In the genomic region with DNA sequence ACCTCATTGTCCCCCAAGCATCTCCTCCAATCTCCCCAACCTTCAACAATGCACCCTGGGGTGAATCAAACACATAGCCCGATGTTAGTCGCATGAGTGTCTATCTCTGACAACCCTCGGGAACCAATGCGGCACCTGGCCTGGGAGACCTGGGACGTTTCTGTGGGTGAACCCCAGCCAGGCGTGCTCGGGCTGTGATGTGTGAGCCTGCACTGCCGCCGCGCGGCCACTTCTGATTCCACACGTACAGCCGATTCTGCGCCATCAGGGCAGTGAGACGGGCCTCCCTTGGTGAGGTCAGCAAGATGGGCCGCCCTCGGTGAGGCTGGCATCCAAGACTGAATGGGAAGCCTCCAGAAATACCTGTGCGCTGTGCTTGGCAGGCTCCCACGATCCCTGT, we compare ENCODE assay signal across 19 cellular contexts. TPM values are rescaled to one million over a fixed set of nuclear protein-coding genes. Genes with fewer than 3 reads are reported as not detected.
DNase-seq lines count a peak whose midpoint lies in the region; ATAC-seq and TF ChIP-seq lines count a peak whose summit lies in the region.
"Had no signal": no experiment of that assay in that cellular context is flagged by ENCODE, and none has a peak within 500 bp of the region (broad histone marks: within the 10 kb centered on the region; RNA-seq: fewer than 3 reads in every experiment).

No MANE protein-coding gene starts in this region.

- POLR2A ChIA-PET in activated CD4-positive, alpha-beta T cell treated with anti-CD3 and anti-CD28 coated beads for 36 hours (lab: Charles Lee): no interaction called here
- POLR2A ChIA-PET in IMR-90 (lab: Charles Lee; ENCODE audit: unreplicated experiment): no interaction called here

- no peak overlapping the region for H3K27ac Mint-ChIP-seq in activated CD4-positive, alpha-beta T cell treated with anti-CD3 and anti-CD28 coated beads for 36 hours
- H3K27ac Mint-ChIP-seq in activated CD4-positive, alpha-beta T cell treated with anti-CD3 and anti-CD28 coated beads, Interleukin-2, amount 10 ng/mL, durations not matched to agents 24 days and 14 days: no peak overlapping the region
- H3K27ac Mint-ChIP-seq in central memory CD8-positive, alpha-beta T cell (ENCODE audit: low read depth): no peak overlapping the region
- H3K27ac Mint-ChIP-seq in natural killer cell treated with Interleukin-12 subunit alpha and Interleukin-12 subunit beta and Interleukin-15 and Interleukin-18, amount 100 ng/mL, for 72 hours: no peak overlapping the region
- H3K27ac Mint-ChIP-seq: activated naive CD4-positive, alpha-beta T cell treated with anti-CD3 and anti-CD28 coated beads for 36 hours had no signal

- no peaks in the 10 kb centered on the region for H3K27me3 Mint-ChIP-seq in activated CD4-positive, alpha-beta T cell treated with anti-CD3 and anti-CD28 coated beads for 36 hours
- H3K27me3 Mint-ChIP-seq in activated CD4-positive, alpha-beta T cell treated with anti-CD3 and anti-CD28 coated beads, Interleukin-2, amount 10 ng/mL, durations not matched to agents 24 days and 14 days: no peaks in the 10 kb centered on the region
- no peaks in the 10 kb centered on the region for H3K27me3 Mint-ChIP-seq in central memory CD8-positive, alpha-beta T cell
- no peaks in the 10 kb centered on the region for H3K27me3 Mint-ChIP-seq in natural killer cell treated with Interleukin-12 subunit alpha and Interleukin-12 subunit beta and Interleukin-15 and Interleukin-18, amount 100 ng/mL, for 72 hours

- no peak overlapping the region for H2BK5ac ChIP-seq in IMR-90 (ENCODE audit: low read depth, low read length, poor library complexity, severe bottlenecking)

- no TSS peak for BruUV-seq in IMR-90 (replicated peaks; lab: Mats Ljungman, UMichigan)

- no peak overlapping the region for H2BK120ac ChIP-seq in IMR-90 (ENCODE audit: low read depth, low read length)

- H3K23ac ChIP-seq in IMR-90 (ENCODE audit: low read depth, low read length): no peak overlapping the region

- no peaks in the 10 kb centered on the region for H3K9me3 Mint-ChIP-seq in activated CD4-positive, alpha-beta T cell treated with anti-CD3 and anti-CD28 coated beads for 36 hours (ENCODE audit: low read depth)
- H3K9me3 Mint-ChIP-seq in activated CD4-positive, alpha-beta T cell treated with anti-CD3 and anti-CD28 coated beads, Interleukin-2, amount 10 ng/mL, durations not matched to agents 24 days and 14 days: no peaks in the 10 kb centered on the region
- no peaks in the 10 kb centered on the region for H3K9me3 Mint-ChIP-seq in central memory CD8-positive, alpha-beta T cell
- no peaks in the 10 kb centered on the region for H3K9me3 Mint-ChIP-seq in natural killer cell treated with Interleukin-12 subunit alpha and Interleukin-12 subunit beta and Interleukin-15 and Interleukin-18, amount 100 ng/mL, for 72 hours
- H3K9me3 Mint-ChIP-seq: activated naive CD4-positive, alpha-beta T cell treated with anti-CD3 and anti-CD28 coated beads for 36 hours had no signal

- in situ Hi-C loops in IMR-90 (cut with MboI; ENCODE audit: low sequenced_read_pairs): no loop called here

- H3K4me1 Mint-ChIP-seq in activated CD4-positive, alpha-beta T cell treated with anti-CD3 and anti-CD28 coated beads for 36 hours: no peaks in the 10 kb centered on the region
- H3K4me1 Mint-ChIP-seq in activated CD4-positive, alpha-beta T cell treated with anti-CD3 and anti-CD28 coated beads, Interleukin-2, amount 10 ng/mL, durations not matched to agents 24 days and 14 days: no peaks in the 10 kb centered on the region
- no peaks in the 10 kb centered on the region for H3K4me1 Mint-ChIP-seq in central memory CD8-positive, alpha-beta T cell
- no peaks in the 10 kb centered on the region for H3K4me1 Mint-ChIP-seq in natural killer cell treated with Interleukin-12 subunit alpha and Interleukin-12 subunit beta and Interleukin-15 and Interleukin-18, amount 100 ng/mL, for 72 hours (ENCODE audit: low read depth in 2 of 2)

- no peak for TF ChIP-seq RAD21 in IMR-90 (IDR thresholded peaks at IDR 0.05; ENCODE audit: low read length)

- no peak overlapping the region for H3K4me3 ChIP-seq in IMR-90 (ENCODE audit: insufficient read depth, low read depth, low read length)
- H3K4me3 ChIP-seq: BLaER1, suprapubic skin had no signal

- no peaks in the 10 kb centered on the region for H3K79me1 ChIP-seq in IMR-90 (ENCODE audit: low read depth in 1 of 2, low read length in 2 of 2)

- H3K4me2 ChIP-seq in IMR-90 (ENCODE audit: low read depth, low read length): no peak overlapping the region
- H3K4me2 ChIP-seq: BLaER1 had no signal

- H3K18ac ChIP-seq in IMR-90 (ENCODE audit: low read depth, low read length): no peak overlapping the region

- no peak overlapping the region for H2AK5ac ChIP-seq in IMR-90 (ENCODE audit: low read depth, low read length)

- H2BK15ac ChIP-seq in IMR-90 (ENCODE audit: low read depth, low read length): no peak overlapping the region

- no peak overlapping the region for H3K4ac ChIP-seq in IMR-90 (ENCODE audit: low read depth, low read length)

- no CpG with 5 or more reads among the region's 19 CpGs for WGBS in IMR-90 (ENCODE audit: extremely low coverage in 2 of 2, insufficient read length in 1 of 2), 2 experiments

- H2AK9ac ChIP-seq in IMR-90 (replicated peaks; ENCODE audit: low read depth, low read length, poor library complexity): no peak overlapping the region

- no peak overlapping the region for H3K56ac ChIP-seq in IMR-90 (ENCODE audit: extremely low read depth, insufficient read depth, low read length)

- H2AFZ ChIP-seq in IMR-90 (replicated peaks; ENCODE audit: low read length, poor library complexity): no peak overlapping the region

- H4K5ac ChIP-seq in IMR-90 (ENCODE audit: low read depth, low read length): no peak overlapping the region

- no peak overlapping the region for H3K14ac ChIP-seq in IMR-90 (replicated peaks; ENCODE audit: low read depth, low read length)

- H3K36me3 Mint-ChIP-seq in activated CD4-positive, alpha-beta T cell treated with anti-CD3 and anti-CD28 coated beads for 36 hours (ENCODE audit: low read depth): no peaks in the 10 kb centered on the region
- H3K36me3 Mint-ChIP-seq in activated CD4-positive, alpha-beta T cell treated with anti-CD3 and anti-CD28 coated beads, Interleukin-2, amount 10 ng/mL, durations not matched to agents 24 days and 14 days (ENCODE audit: low read depth): no peaks in the 10 kb centered on the region
- no peaks in the 10 kb centered on the region for H3K36me3 Mint-ChIP-seq in central memory CD8-positive, alpha-beta T cell (ENCODE audit: insufficient read depth)
- H3K36me3 Mint-ChIP-seq in natural killer cell treated with Interleukin-12 subunit alpha and Interleukin-12 subunit beta and Interleukin-15 and Interleukin-18, amount 100 ng/mL, for 72 hours: no peaks in the 10 kb centered on the region

- no peak overlapping the region for H3K4me3 Mint-ChIP-seq in activated CD4-positive, alpha-beta T cell treated with anti-CD3 and anti-CD28 coated beads for 36 hours
- H3K4me3 Mint-ChIP-seq in activated CD4-positive, alpha-beta T cell treated with anti-CD3 and anti-CD28 coated beads, Interleukin-2, amount 10 ng/mL, durations not matched to agents 24 days and 14 days: no peak overlapping the region
- no peak overlapping the region for H3K4me3 Mint-ChIP-seq in central memory CD8-positive, alpha-beta T cell
- no peak overlapping the region for H3K4me3 Mint-ChIP-seq in natural killer cell treated with Interleukin-12 subunit alpha and Interleukin-12 subunit beta and Interleukin-15 and Interleukin-18, amount 100 ng/mL, for 72 hours
- H3K4me3 Mint-ChIP-seq: activated naive CD4-positive, alpha-beta T cell treated with anti-CD3 and anti-CD28 coated beads for 36 hours had no signal

- ATAC-seq in activated CD4-positive, alpha-beta T cell treated with anti-CD3 and anti-CD28 coated beads for 36 hours: peak; percentile 63
- peak; percentile 72 for ATAC-seq in IMR-90 (ENCODE audit: low read depth)
- ATAC-seq in central memory CD8-positive, alpha-beta T cell (replicated peaks; ENCODE audit: extremely low read depth, poor library complexity, severe bottlenecking): peak; percentile 63
- ATAC-seq in natural killer cell treated with Interleukin-12 subunit alpha and Interleukin-12 subunit beta and Interleukin-15 and Interleukin-18, amount 100 ng/mL, for 72 hours: peak; percentile 61 to 62
- ATAC-seq in HG03039 (IDR thresholded peaks at IDR 0.05; ENCODE audit: unreplicated experiment): no peak

- H3K27ac ChIP-seq in IMR-90 (ENCODE audit: insufficient read depth, low read length): no peak overlapping the region
- H3K27ac ChIP-seq: BLaER1, HL-60, RWPE1, suprapubic skin had no signal

- CTCF ChIA-PET in activated CD4-positive, alpha-beta T cell treated with anti-CD3 and anti-CD28 coated beads for 36 hours (lab: Charles Lee): interaction anchor here (0.6 to 3.2 kb wide), 16 partner anchors 32 to 357 kb away, joined by 3 to 32 read pairs (median 6); a partner anchor contains a TSS
- CTCF ChIA-PET in IMR-90 (lab: Yijun Ruan, JAX): interaction anchor here (0.9 to 2.1 kb wide), 7 partner anchors 48 to 349 kb away, joined by 3 to 16 read pairs (median 4); no protein-coding TSS in a partner anchor

- no peaks in the 10 kb centered on the region for H4K20me1 ChIP-seq in IMR-90 (ENCODE audit: insufficient read depth, low read length)
- H4K20me1 ChIP-seq: BLaER1 had no signal

- no peak overlapping the region for H2BK20ac ChIP-seq in IMR-90 (ENCODE audit: low read depth, low read length)

- no peak for DNase-seq in activated CD4-positive, alpha-beta T cell treated with anti-CD3 and anti-CD28 coated beads for 36 hours
- no peak for DNase-seq in activated CD4-positive, alpha-beta T cell treated with anti-CD3 and anti-CD28 coated beads, Interleukin-2, amount 10 ng/mL, durations not matched to agents 24 days and 14 days
- no peak for DNase-seq in IMR-90
- no peak for DNase-seq in central memory CD8-positive, alpha-beta T cell (ENCODE audit: low spot score in 2 of 2)
- no peak for DNase-seq in natural killer cell treated with Interleukin-12 subunit alpha and Interleukin-12 subunit beta and Interleukin-15 and Interleukin-18, amount 100 ng/mL, for 72 hours (ENCODE audit: low spot score)
- no peak for DNase-seq in medulla oblongata (ENCODE audit: extremely low spot score)
- no peak for DNase-seq in NCI-H2171 treated with DMSO at 0.1 percent for 48 hours (lab: John Stamatoyannopoulos, UW)
- DNase-seq: activated naive CD4-positive, alpha-beta T cell treated with anti-CD3 and anti-CD28 coated beads for 36 hours; activated T-cell treated with anti-CD3 and anti-CD28 coated beads for 4 hours; NCI-H1417 treated with DMSO at 0.1 percent for 48 hours; NCI-H526; nucleus accumbens; retina; stimulated activated CD4-positive, alpha-beta T cell treated with anti-CD3 and anti-CD28 coated beads, Interleukin-12 subunit alpha, Interleukin-12 subunit beta, amount 100 ng/mL, for 4 hours had no signal

- no peak for TF ChIP-seq POLR2A in IMR-90 (IDR thresholded peaks at IDR 0.05; ENCODE audit: low read depth, low read length)

- no peak overlapping the region for H3K9ac ChIP-seq in IMR-90 (ENCODE audit: low read depth, low read length)
- H3K9ac ChIP-seq: BLaER1 had no signal

- no peak for TF ChIP-seq CTCF in IMR-90 (conservative IDR thresholded peaks at IDR 0.05; ENCODE audit: low read depth, low read length)

- H3K27me3 ChIP-seq in IMR-90 (ENCODE audit: control insufficient read depth, insufficient read depth, low read length): no peaks in the 10 kb centered on the region
- H3K27me3 ChIP-seq: BLaER1, suprapubic skin had no signal

- no peaks in the 10 kb centered on the region for H3K36me3 ChIP-seq in IMR-90 (ENCODE audit: control insufficient read depth, insufficient read depth, low read length)
- H3K36me3 ChIP-seq: BLaER1, suprapubic skin had no signal

- dilution Hi-C loops in IMR-90 (cut with HindIII; ENCODE audit: low sequenced_read_pairs, unreplicated experiment): no loop called here

- H4K91ac ChIP-seq in IMR-90 (ENCODE audit: insufficient read depth, low read depth, low read length): no peak overlapping the region

- no peaks in the 10 kb centered on the region for H3K4me1 ChIP-seq in IMR-90 (ENCODE audit: control insufficient read depth, insufficient read depth, low read length)
- H3K4me1 ChIP-seq: BLaER1, suprapubic skin had no signal

- intact Hi-C loops in activated CD4-positive, alpha-beta T cell treated with anti-CD3 and anti-CD28 coated beads for 36 hours (cut with DNase I, micrococcal nuclease): no loop called here
- intact Hi-C loops in activated CD4-positive, alpha-beta T cell treated with anti-CD3 and anti-CD28 coated beads, Interleukin-2, amount 10 ng/mL, durations not matched to agents 24 days and 14 days (cut with micrococcal nuclease): no loop called here
- intact Hi-C loops in IMR-90 (cut with micrococcal nuclease): no loop called here

- no peaks in the 10 kb centered on the region for H3K9me3 ChIP-seq in IMR-90 (ENCODE audit: control insufficient read depth, insufficient read depth, low read length)
- H3K9me3 ChIP-seq: BLaER1, suprapubic skin had no signal

- no peak overlapping the region for H4K8ac ChIP-seq in IMR-90 (ENCODE audit: low read depth in 2 of 2, low read length in 2 of 2)

- no peaks in the 10 kb centered on the region for H3K9me1 ChIP-seq in IMR-90 (ENCODE audit: insufficient read depth, low read length)

RNA-seq across cellular contexts. Expression of a gene that starts 5.2 kb away (rescaled TPM):
- not detected for total RNA-seq in activated CD4-positive, alpha-beta T cell treated with anti-CD3 and anti-CD28 coated beads for 36 hours
- total RNA-seq in activated CD4-positive, alpha-beta T cell treated with anti-CD3 and anti-CD28 coated beads, Interleukin-2, amount 10 ng/mL, durations not matched to agents 24 days and 14 days: not detected in 2 replicates
- total RNA-seq in IMR-90 (2012; rRNA removed): not detected in 2 replicates
- 0.23 and 0.41 TPM in 2 replicates for polyA plus RNA-seq in IMR-90 (2012; rRNA removed)
- 0.30 and 0.35 TPM in 2 replicates for polyA plus RNA-seq in IMR-90 (2012; cell fraction: cytosol; rRNA removed)
- polyA plus RNA-seq in IMR-90 (2012; cell fraction: nucleus; rRNA removed; ENCODE audit: low replicate concordance): 0.70 and 0.84 TPM in 2 replicates
- not detected for total RNA-seq in natural killer cell treated with Interleukin-12 subunit alpha and Interleukin-12 subunit beta and Interleukin-15 and Interleukin-18, amount 100 ng/mL, for 72 hours
- total RNA-seq: activated naive CD4-positive, alpha-beta T cell treated with anti-CD3 and anti-CD28 coated beads for 36 hours had no signal

RNA-seq across cellular contexts. Expression of a gene that starts 55.7 kb away (rescaled TPM):
- total RNA-seq in activated CD4-positive, alpha-beta T cell treated with anti-CD3 and anti-CD28 coated beads for 36 hours: 100 to 1,000 TPM; 106 to 137 TPM
- total RNA-seq in activated CD4-positive, alpha-beta T cell treated with anti-CD3 and anti-CD28 coated beads, Interleukin-2, amount 10 ng/mL, durations not matched to agents 24 days and 14 days: 77.1 and 78.1 TPM in 2 replicates
- 114 and 133 TPM in 2 replicates for total RNA-seq in IMR-90 (2012; rRNA removed)
- 68.4 and 93.0 TPM in 2 replicates for polyA plus RNA-seq in IMR-90 (2012; rRNA removed)
- 178 and 245 TPM in 2 replicates for polyA plus RNA-seq in IMR-90 (2012; cell fraction: cytosol; rRNA removed)
- polyA plus RNA-seq in IMR-90 (2012; cell fraction: nucleus; rRNA removed; ENCODE audit: low replicate concordance): 76.2 and 83.6 TPM in 2 replicates
- 10 to 100 TPM; 81.3 to 89.7 TPM for total RNA-seq in natural killer cell treated with Interleukin-12 subunit alpha and Interleukin-12 subunit beta and Interleukin-15 and Interleukin-18, amount 100 ng/mL, for 72 hours
